ENCODE assay signal across 2 cellular contexts in genomic region chr6:46632053-46632452, GRCh38.
TF ChIP-seq lines count a peak whose summit lies in the region.

No MANE protein-coding gene starts in this region.

TF ChIP-seq in IMR-90, 13 proteins besides CTCF, POLR2A, EP300 and RAD21:
- no peak for TF ChIP-seq NFE2L2 (IDR thresholded peaks at IDR 0.05; ENCODE audit: low read depth, low read length)
- TF ChIP-seq MAZ (IDR thresholded peaks at IDR 0.05; ENCODE audit: borderline replicate concordance, low read depth, low read length), result no peak
- TF ChIP-seq USF2 (IDR thresholded peaks at IDR 0.05; ENCODE audit: low read depth, low read length), result no peak
- TF ChIP-seq BHLHE40 (IDR thresholded peaks at IDR 0.05; ENCODE audit: low read depth, low read length), result no peak
- TF ChIP-seq CEBPB (IDR thresholded peaks at IDR 0.05; ENCODE audit: low read depth, low read length), result peak; percentile 63
TF ChIP-seq in IMR-90: peak in this region for 1.

TF ChIP-seq in K562, 482 proteins besides CTCF, POLR2A, EP300 and RAD21:
- TF ChIP-seq CGGBP1 (CRISPR knock-in tag; IDR thresholded peaks at IDR 0.05) (no peak), ATF7 (IDR thresholded peaks at IDR 0.05) (no peak), HIVEP1 (CRISPR knock-in tag; IDR thresholded peaks at IDR 0.05) (no peak), CEBPG (CRISPR knock-in tag; IDR thresholded peaks at IDR 0.05) (no peak), CEBPG (tag; conservative IDR thresholded peaks at IDR 0.05 in 1 of 2, IDR thresholded peaks at IDR 0.05 in 1 of 2) (peak; percentile 30 to 84; a peak in 1 of 4 replicates), ZNF431 (CRISPR knock-in tag; IDR thresholded peaks at IDR 0.05) (no peak), DDX20 (tag; IDR thresholded peaks at IDR 0.05; ENCODE audit: low read depth) (no peak), ETV6 (IDR thresholded peaks at IDR 0.05; ENCODE audit: borderline replicate concordance in 1 of 2, low read depth in 2 of 2, low read length in 1 of 2) (no peak), ETV6 (CRISPR knock-in tag; IDR thresholded peaks at IDR 0.05; ENCODE audit: borderline replicate concordance) (no peak), TAL1 (IDR thresholded peaks at IDR 0.05) (no peak), NFRKB (IDR thresholded peaks at IDR 0.05; ENCODE audit: low read depth) (no peak), CEBPB (tag; IDR thresholded peaks at IDR 0.05) (peak; percentile 68)
